In genomic region chr4:1056671-1057402, GRCh38 we compare ENCODE assay signal across 27 cellular contexts. TPM values are rescaled to one million over a fixed set of nuclear protein-coding genes. Genes with fewer than 3 reads are reported as not detected.
DNase-seq lines count a peak whose midpoint lies in the region; ATAC-seq and TF ChIP-seq lines count a peak whose summit lies in the region.
"Had no signal": no experiment of that assay in that cellular context is flagged by ENCODE, and none has a peak within 500 bp of the region (broad histone marks: within the 10 kb centered on the region; RNA-seq: fewer than 3 reads in every experiment).

No MANE protein-coding gene starts in this region.

- H3K4me3 ChIP-seq in RWPE2 (ENCODE audit: severe bottlenecking): no peak overlapping the region
- H3K4me3 ChIP-seq: GM23248, pancreas, right atrium auricular region, upper lobe of left lung had no signal

- no peaks in the 10 kb centered on the region for H3K9me3 Mint-ChIP-seq in natural killer cell
- H3K9me3 Mint-ChIP-seq in natural killer cell treated with Interleukin-12 subunit alpha and Interleukin-12 subunit beta and Interleukin-15 and Interleukin-18, amount 100 ng/mL, for 72 hours: no peaks in the 10 kb centered on the region
- peaks cover 0 to 2% (median 1%) of the 10 kb centered on the region in 7 donors for H3K9me3 Mint-ChIP-seq in naive B cell
- H3K9me3 Mint-ChIP-seq: activated T-helper 2 cell treated with anti-CD3 and anti-CD28 coated beads, Interferon-gamma antibody, Interleukin-2, Interleukin-4, amounts not matched to agents 10 μg/mL and 5 μg/mL and 100 μg/mL, durations not matched to agents 14 hours and 24 hours and 36 hours; HFFc6 had no signal

- H3K27me3 Mint-ChIP-seq in natural killer cell (ENCODE audit: low read depth in 2 of 2) (peaks cover 2 to 6% of the 10 kb centered on the region in 2 donors), naive B cell (peaks cover 4 to 21% (median 7%) of the 10 kb centered on the region in 3 donors)
- H3K27me3 Mint-ChIP-seq in natural killer cell treated with Interleukin-12 subunit alpha and Interleukin-12 subunit beta and Interleukin-15 and Interleukin-18, amount 100 ng/mL, for 72 hours: peaks cover 0 to 9% of the 10 kb centered on the region in 2 donors

- ATAC-seq in natural killer cell (no peak), RWPE2 (ENCODE audit: low read depth) (no peak), naive B cell (ENCODE audit: low read depth in 2 of 2) (no peak)
- ATAC-seq in natural killer cell treated with Interleukin-12 subunit alpha and Interleukin-12 subunit beta and Interleukin-15 and Interleukin-18, amount 100 ng/mL, for 72 hours: no peak
- ATAC-seq: left ventricle myocardium superior had no signal

- peak overlapping the region; percentile 83 for H3K4me3 Mint-ChIP-seq in natural killer cell
- no peak overlapping the region for H3K4me3 Mint-ChIP-seq in natural killer cell treated with Interleukin-12 subunit alpha and Interleukin-12 subunit beta and Interleukin-15 and Interleukin-18, amount 100 ng/mL, for 72 hours
- peak overlapping the region in 1 of 8 donors; percentile 40 for H3K4me3 Mint-ChIP-seq in naive B cell
- H3K4me3 Mint-ChIP-seq: HFFc6 had no signal

- no peaks in the 10 kb centered on the region for H3K9me3 ChIP-seq in RWPE2 (ENCODE audit: severe bottlenecking)
- H3K9me3 ChIP-seq: pancreas, right atrium auricular region, upper lobe of left lung had no signal

- TF ChIP-seq CTCF in natural killer cell (IDR thresholded peaks at IDR 0.05) (no peak), RWPE2 (IDR thresholded peaks at IDR 0.05; ENCODE audit: poor library complexity, severe bottlenecking) (no peak), RWPE1 (conservative IDR thresholded peaks at IDR 0.05; ENCODE audit: low read depth) (no peak)

- CTCF ChIA-PET in RWPE1 (lab: Yijun Ruan, JAX): no interaction called here

- peaks cover 8 to 9% of the 10 kb centered on the region in 2 donors for H3K4me1 Mint-ChIP-seq in natural killer cell
- peaks cover 10% of the 10 kb centered on the region in 2 donors for H3K4me1 Mint-ChIP-seq in natural killer cell treated with Interleukin-12 subunit alpha and Interleukin-12 subunit beta and Interleukin-15 and Interleukin-18, amount 100 ng/mL, for 72 hours (ENCODE audit: low read depth in 2 of 2)
- H3K4me1 Mint-ChIP-seq in naive B cell: peaks cover 6 to 16% (median 14%) of the 10 kb centered on the region in 3 donors

- DNase-seq in natural killer cell (peak; percentile 11), RWPE2 (ENCODE audit: low spot score) (peak; percentile 53), naive B cell (no peak), HuH-7 (ENCODE audit: low spot score) (no peak), RWPE1 (ENCODE audit: low spot score) (no peak)
- no peak for DNase-seq in natural killer cell treated with Interleukin-12 subunit alpha and Interleukin-12 subunit beta and Interleukin-15 and Interleukin-18, amount 100 ng/mL, for 72 hours (ENCODE audit: low spot score)
- no peak for DNase-seq in effector CD8-positive, alpha-beta T cell (lab: John Stamatoyannopoulos, UW)
- DNase-seq: activated CD4-positive, alpha-beta T cell treated with anti-CD3 and anti-CD28 coated beads, Interleukin-2, amount 50 U/mL, for 1 hour; cerebellar nuclear complex; DMS 273 treated with DMSO at 0.1 percent for 48 hours; GM23248; HFFc6; left ventricle myocardium superior; NCI-H1694; NCI-H524; PC-3; SIG-M5; stimulated activated CD4-positive, alpha-beta T cell treated with anti-CD3 and anti-CD28 coated beads, Interleukin-2, amount 100 ng/mL, for 48 hours; T-helper 9 cell; WERI-Rb-1 had no signal

- peaks cover 49% of the 10 kb centered on the region for H3K27me3 ChIP-seq in RWPE2 (ENCODE audit: insufficient read depth, poor library complexity, severe bottlenecking)
- H3K27me3 ChIP-seq: pancreas, right atrium auricular region had no signal

- POLR2A ChIA-PET in RWPE1 (lab: Yijun Ruan, JAX; ENCODE audit: low non-redundant PET): no interaction called here

- H3K36me3 Mint-ChIP-seq in natural killer cell (no peaks in the 10 kb centered on the region), naive B cell (no peaks in the 10 kb centered on the region)
- H3K36me3 Mint-ChIP-seq in natural killer cell treated with Interleukin-12 subunit alpha and Interleukin-12 subunit beta and Interleukin-15 and Interleukin-18, amount 100 ng/mL, for 72 hours: no peaks in the 10 kb centered on the region

- intact Hi-C loops in natural killer cell (cut with micrococcal nuclease): no loop called here

- H3K4me1 ChIP-seq in RWPE2 (ENCODE audit: insufficient read depth, poor library complexity, severe bottlenecking): no peaks in the 10 kb centered on the region
- H3K4me1 ChIP-seq: pancreas had no signal

- no peaks in the 10 kb centered on the region for H3K36me3 ChIP-seq in RWPE2 (ENCODE audit: low read depth)
- H3K36me3 ChIP-seq: BLaER1 treated with 17β-estradiol and CSF1 and Interleukin-3, amounts not matched to agents 10 nM and 100 nM; pancreas; right atrium auricular region; upper lobe of left lung; WERI-Rb-1 had no signal

- H3K27ac ChIP-seq in RWPE2 (ENCODE audit: poor library complexity, severe bottlenecking): no peak overlapping the region
- no peak overlapping the region for H3K27ac ChIP-seq in RWPE1
- H3K27ac ChIP-seq: BLaER1 treated with 17β-estradiol and CSF1 and Interleukin-3, amounts not matched to agents 10 nM and 100 nM; dorsolateral prefrontal cortex; GM23248; pancreas; right atrium auricular region; upper lobe of left lung; WERI-Rb-1 had no signal

- peak overlapping the region; percentile 85 to 94 for H3K27ac Mint-ChIP-seq in natural killer cell
- peak overlapping the region in 1 of 2 donors; percentile 68 for H3K27ac Mint-ChIP-seq in natural killer cell treated with Interleukin-12 subunit alpha and Interleukin-12 subunit beta and Interleukin-15 and Interleukin-18, amount 100 ng/mL, for 72 hours
- peak overlapping the region in 4 of 6 donors; percentile 93 to 99 (median 96) for H3K27ac Mint-ChIP-seq in naive B cell
- H3K27ac Mint-ChIP-seq: HFFc6 had no signal

RNA-seq across cellular contexts. Expression of gene FGFRL1, which starts 45.4 kb away (rescaled TPM):
- 10 to 100 TPM; 28.0 to 39.8 (median 32.5) TPM for total RNA-seq in natural killer cell
- 10 to 100 TPM; 15.2 to 16.6 TPM for total RNA-seq in natural killer cell treated with Interleukin-12 subunit alpha and Interleukin-12 subunit beta and Interleukin-15 and Interleukin-18, amount 100 ng/mL, for 72 hours
- 1 to 10 TPM in 2 of 6 donors, under 1 TPM in 3, not detected in 1; 0.22 to 2.3 (median 0.37) TPM for polyA plus RNA-seq in naive B cell (ENCODE audit: low read depth in 6 of 6)

RNA-seq across cellular contexts. Expression of gene RNF212, which starts 56.5 kb away (rescaled TPM):
- 1 to 10 TPM; 1.0 to 2.0 (median 1.7) TPM for total RNA-seq in natural killer cell
- total RNA-seq in natural killer cell treated with Interleukin-12 subunit alpha and Interleukin-12 subunit beta and Interleukin-15 and Interleukin-18, amount 100 ng/mL, for 72 hours: 1 to 10 TPM in 1 of 2 donors, under 1 TPM in 1; 0.89 to 1.5 TPM
- 10 to 100 TPM in 1 of 6 donors, 1 to 10 TPM in 4, under 1 TPM in 1; 0.79 to 11.6 (median 2.0) TPM for polyA plus RNA-seq in naive B cell (ENCODE audit: low read depth in 6 of 6)
- total RNA-seq: HFFc6, LHCN-M2, PC-3 had no signal

Comparison
In these comparisons a context has a peak if more than half of its experiments do, and no peak if none do; other contexts are left out.
1. DNase-seq: peak in natural killer cell (single experiment) and RWPE2 (single experiment); none in natural killer cell treated with Interleukin-12 subunit alpha and Interleukin-12 subunit beta and Interleukin-15 and Interleukin-18, amount 100 ng/mL, for 72 hours (single experiment), naive B cell (single experiment), effector CD8-positive, alpha-beta T cell (single experiment), HuH-7 (single experiment) and RWPE1 (single experiment).